Comparison of ENCODE assay signal across 27 cellular contexts in genomic region chr5:39933061-39933460, GRCh38.
"Had no signal": no experiment of that assay in that cellular context is flagged by ENCODE, and none has a peak within 500 bp of the region (broad histone marks: within the 10 kb centered on the region; RNA-seq: fewer than 3 reads in every experiment).

No MANE protein-coding gene starts in this region.

- H3K36me3 Mint-ChIP-seq: activated naive CD8-positive, alpha-beta T cell; WTC11 had no signal

- H3K9me3 Mint-ChIP-seq: activated CD4-positive, alpha-beta memory T cell treated with anti-CD3 and anti-CD28 coated beads, Interleukin-2, amount 10 ng/mL, durations not matched to agents 7 days and 5 days; activated T-cell treated with anti-CD3 and anti-CD28 coated beads, Interleukin-2, amount 50 U/mL, for 24 hours; activated T-helper 17 cell treated with anti-CD3 and anti-CD28 coated beads, Interleukin-2, amount 50 U/mL, for 72 hours; WTC11 had no signal

- ATAC-seq: activated T-helper 17 cell treated with anti-CD3 and anti-CD28 coated beads, Interleukin-2, amount 50 U/mL, for 72 hours; body of pancreas; gastrocnemius medialis; heart left ventricle; WTC11 had no signal

- DNase-seq: activated CD4-positive, alpha-beta memory T cell treated with anti-CD3 and anti-CD28 coated beads, Interleukin-2, amount 10 ng/mL, durations not matched to agents 7 days and 5 days; activated CD4-positive, alpha-beta T cell treated with anti-CD3 and anti-CD28 coated beads for 1 hour; activated CD4-positive, alpha-beta T cell treated with anti-CD3 and anti-CD28 coated beads for 4 hours; activated CD4-positive, alpha-beta T cell treated with anti-CD3 and anti-CD28 coated beads, Interleukin-2, amount 10 ng/mL, durations not matched to agents 7 days and 5 days; activated CD4-positive, alpha-beta T cell treated with anti-CD3 and anti-CD28 coated beads, Interleukin-2, amount 50 U/mL, for 4 hours; activated CD8-positive, alpha-beta memory T cell treated with anti-CD3 and anti-CD28 coated beads, Interleukin-2, amount 50 U/mL, for 48 hours; activated effector memory CD4-positive, alpha-beta T cell treated with Interleukin-2 at 50 U/mL for 16 hours; activated gamma-delta T cell treated with Interleukin-2 at 50 U/mL for 16 hours; activated naive CD4-positive, alpha-beta T cell treated with anti-CD3 and anti-CD28 coated beads, Interleukin-2, amount 50 U/mL, for 16 hours; activated naive CD4-positive, alpha-beta T cell treated with Interleukin-2 at 50 U/mL for 16 hours; activated T-cell treated with anti-CD3 and anti-CD28 coated beads for 4 hours; activated T-cell treated with anti-CD3 and anti-CD28 coated beads, Interleukin-2, amount 50 U/mL, for 24 hours; amygdala; aorta; body of pancreas; caudate nucleus; colonic mucosa; effector CD8-positive, alpha-beta T cell; esophagus squamous epithelium; foreskin fibroblast; gastrocnemius medialis; glutamatergic neuron; heart left ventricle had no signal

- H3K4me1 Mint-ChIP-seq: activated CD4-positive, alpha-beta memory T cell treated with anti-CD3 and anti-CD28 coated beads, Interleukin-2, amount 10 ng/mL, durations not matched to agents 7 days and 5 days; activated CD4-positive, alpha-beta T cell treated with anti-CD3 and anti-CD28 coated beads, Interleukin-2, amount 10 ng/mL, durations not matched to agents 7 days and 5 days; activated T-helper 17 cell treated with anti-CD3 and anti-CD28 coated beads, Interleukin-2, amount 50 U/mL, for 72 hours; WTC11 had no signal

- H3K27ac Mint-ChIP-seq: activated CD4-positive, alpha-beta memory T cell treated with anti-CD3 and anti-CD28 coated beads, Interleukin-2, amount 10 ng/mL, durations not matched to agents 7 days and 5 days; activated CD4-positive, alpha-beta T cell treated with anti-CD3 and anti-CD28 coated beads, Interleukin-2, amount 10 ng/mL, durations not matched to agents 7 days and 5 days; activated naive CD8-positive, alpha-beta T cell; activated T-cell treated with anti-CD3 and anti-CD28 coated beads, Interleukin-2, amount 50 U/mL, for 24 hours; activated T-helper 17 cell treated with anti-CD3 and anti-CD28 coated beads, Interleukin-2, amount 50 U/mL, for 72 hours; WTC11 had no signal

- FAIRE-seq: endothelial cell of umbilical vein had no signal

- H3K4me3 Mint-ChIP-seq: activated CD4-positive, alpha-beta memory T cell treated with anti-CD3 and anti-CD28 coated beads, Interleukin-2, amount 10 ng/mL, durations not matched to agents 7 days and 5 days; activated CD4-positive, alpha-beta T cell treated with anti-CD3 and anti-CD28 coated beads, Interleukin-2, amount 10 ng/mL, durations not matched to agents 7 days and 5 days; activated naive CD8-positive, alpha-beta T cell; activated T-cell treated with anti-CD3 and anti-CD28 coated beads, Interleukin-2, amount 50 U/mL, for 24 hours; activated T-helper 17 cell treated with anti-CD3 and anti-CD28 coated beads, Interleukin-2, amount 50 U/mL, for 72 hours; WTC11 had no signal
